ENCODE assay signal across 33 cellular contexts in the genomic region with DNA sequence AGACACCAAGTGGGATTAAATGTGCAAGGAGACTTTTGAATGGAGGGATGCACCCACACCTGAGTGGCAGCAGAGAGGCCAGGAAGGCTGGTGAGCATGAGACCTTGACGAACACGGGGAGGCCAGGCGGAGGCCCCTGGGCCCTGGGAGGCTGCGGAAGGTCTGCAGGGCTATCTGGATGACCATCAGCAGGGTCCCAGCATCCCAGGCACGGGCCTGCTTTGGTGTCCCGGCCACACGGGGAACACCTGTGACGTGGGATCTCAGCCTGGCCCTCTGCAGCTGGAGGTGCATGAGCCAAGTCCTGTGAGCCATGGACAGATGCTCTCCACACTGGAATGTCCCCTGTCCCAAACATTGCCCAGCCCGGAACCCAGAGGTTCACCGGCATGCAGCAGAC.
"Had no signal": no experiment of that assay in that cellular context is flagged by ENCODE, and none has a peak within 500 bp of the region (broad histone marks: within the 10 kb centered on the region; RNA-seq: fewer than 3 reads in every experiment).

No MANE protein-coding gene starts in this region.

- DNase-seq: Karpas-422, Kasumi-1, MG63, MM.1S, MV-4-11, NCI-H1048, NCI-H1092, NCI-H1092 treated with DMSO at 0.1 percent for 48 hours, NCI-H1105, NCI-H1105 treated with DMSO at 0.1 percent for 48 hours, NCI-H1417, NCI-H1417 treated with DMSO at 0.1 percent for 48 hours, NCI-H1436, NCI-H1436 treated with DMSO at 0.1 percent for 48 hours, NCI-H146, NCI-H1694, NCI-H1694 treated with DMSO at 0.1 percent for 48 hours, NCI-H187, NCI-H187 treated with DMSO at 0.1 percent for 48 hours, NCI-H1930, NCI-H2029, NCI-H2029 treated with DMSO at 0.1 percent for 48 hours, NCI-H2081, NCI-H2081 treated with DMSO at 0.1 percent for 48 hours, NCI-H2107, NCI-H2171, NCI-H2171 treated with DMSO at 0.1 percent for 48 hours, NCI-H2227 treated with DMSO at 0.1 percent for 48 hours, NCI-H226, NCI-H345, NCI-H446, NCI-H446 treated with DMSO at 0.1 percent for 48 hours, NCI-H510A had no signal
